In the genomic region with DNA sequence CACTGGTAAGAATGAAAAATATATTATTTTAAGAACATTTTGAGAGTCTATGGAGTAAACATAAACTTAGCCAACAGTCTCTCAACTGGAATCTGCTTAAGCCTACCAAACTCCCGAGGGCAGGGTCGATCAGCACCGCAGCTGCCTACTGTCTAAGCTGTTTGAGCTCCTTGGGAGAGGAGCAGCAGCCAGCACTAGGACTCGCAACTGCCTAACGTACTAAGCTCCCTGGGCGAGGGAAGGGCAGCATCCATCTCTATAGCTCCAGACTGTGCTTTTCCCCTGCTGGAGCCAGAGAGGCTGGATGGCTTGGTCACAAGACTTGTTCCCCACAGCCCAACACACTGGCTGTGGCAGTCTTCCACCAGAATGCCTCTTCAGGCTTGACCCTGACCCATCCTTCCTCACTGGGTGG, we compare ENCODE assay signal across 23 cellular contexts.
"Had no signal": no experiment of that assay in that cellular context is flagged by ENCODE, and none has a peak within 500 bp of the region (broad histone marks: within the 10 kb centered on the region; RNA-seq: fewer than 3 reads in every experiment).

No MANE protein-coding gene starts in this region.

- FAIRE-seq: astrocyte, frontal cortex, TTC549 had no signal

- H3K4me3 Mint-ChIP-seq: activated B cell treated with CpG ODN at 0.5 μM for 24 hours; activated CD8-positive, alpha-beta T cell treated with anti-CD3 and anti-CD28 coated beads for 36 hours; effector memory CD8-positive, alpha-beta T cell; memory B cell; naive thymus-derived CD8-positive, alpha-beta T cell; T-helper 2 cell treated with Interferon-gamma antibody and Interleukin-4, amounts not matched to agents 5 μg/mL and 100 μg/mL, for 36 hours had no signal

- H3K4me1 ChIP-seq: esophagus squamous epithelium, parathyroid adenoma, thyroid gland, uterus had no signal

- H3K27me3 ChIP-seq: cardiac muscle cell, esophagus squamous epithelium, thyroid gland, uterus had no signal

- DNase-seq: activated B cell treated with CpG ODN at 0.5 μM for 24 hours; activated CD4-positive, alpha-beta T cell treated with anti-CD3 and anti-CD28 coated beads for 4 hours; activated CD8-positive, alpha-beta T cell treated with anti-CD3 and anti-CD28 coated beads for 36 hours; activated naive CD4-positive, alpha-beta T cell treated with Interleukin-2 at 50 U/mL for 16 hours; activated T-cell treated with anti-CD3 and anti-CD28 coated beads, Interleukin-2, amount 50 U/mL, for 1 hour; effector memory CD8-positive, alpha-beta T cell; esophagus squamous epithelium; head of caudate nucleus; left ventricle myocardium superior; naive thymus-derived CD8-positive, alpha-beta T cell; SK-N-SH; stimulated activated naive CD4-positive, alpha-beta T cell; thyroid gland; uterus had no signal

- H3K9me3 ChIP-seq: mucosa of descending colon, thyroid gland had no signal

- H3K4me1 Mint-ChIP-seq: naive thymus-derived CD8-positive, alpha-beta T cell had no signal

- H3K36me3 ChIP-seq: cardiac muscle cell, thyroid gland, uterus had no signal

- H3K27ac Mint-ChIP-seq: activated B cell treated with CpG ODN at 0.5 μM for 24 hours; activated CD8-positive, alpha-beta T cell treated with anti-CD3 and anti-CD28 coated beads for 36 hours; activated T-helper 2 cell treated with anti-CD3 and anti-CD28 coated beads, Interferon-gamma antibody, Interleukin-2, Interleukin-4, amounts not matched to agents 10 μg/mL and 5 μg/mL and 100 μg/mL, durations not matched to agents 14 hours and 24 hours and 36 hours; effector memory CD8-positive, alpha-beta T cell; memory B cell; naive thymus-derived CD8-positive, alpha-beta T cell; T-helper 2 cell treated with Interferon-gamma antibody and Interleukin-4, amounts not matched to agents 5 μg/mL and 100 μg/mL, for 36 hours had no signal

- H3K27ac ChIP-seq: cardiac muscle cell, parathyroid adenoma, thyroid gland, uterus had no signal

- H3K27me3 Mint-ChIP-seq: activated B cell treated with CpG ODN at 0.5 μM for 24 hours, memory B cell had no signal

- H3K9me3 Mint-ChIP-seq: activated T-helper 2 cell treated with anti-CD3 and anti-CD28 coated beads, Interferon-gamma antibody, Interleukin-2, Interleukin-4, amounts not matched to agents 10 μg/mL and 5 μg/mL and 100 μg/mL, durations not matched to agents 14 hours and 24 hours and 36 hours; T-helper 2 cell treated with Interferon-gamma antibody and Interleukin-4, amounts not matched to agents 5 μg/mL and 100 μg/mL, for 36 hours had no signal

- H3K4me3 ChIP-seq: cardiac muscle cell, esophagus squamous epithelium, mucosa of descending colon, thyroid gland, uterus had no signal
